In the genomic region with DNA sequence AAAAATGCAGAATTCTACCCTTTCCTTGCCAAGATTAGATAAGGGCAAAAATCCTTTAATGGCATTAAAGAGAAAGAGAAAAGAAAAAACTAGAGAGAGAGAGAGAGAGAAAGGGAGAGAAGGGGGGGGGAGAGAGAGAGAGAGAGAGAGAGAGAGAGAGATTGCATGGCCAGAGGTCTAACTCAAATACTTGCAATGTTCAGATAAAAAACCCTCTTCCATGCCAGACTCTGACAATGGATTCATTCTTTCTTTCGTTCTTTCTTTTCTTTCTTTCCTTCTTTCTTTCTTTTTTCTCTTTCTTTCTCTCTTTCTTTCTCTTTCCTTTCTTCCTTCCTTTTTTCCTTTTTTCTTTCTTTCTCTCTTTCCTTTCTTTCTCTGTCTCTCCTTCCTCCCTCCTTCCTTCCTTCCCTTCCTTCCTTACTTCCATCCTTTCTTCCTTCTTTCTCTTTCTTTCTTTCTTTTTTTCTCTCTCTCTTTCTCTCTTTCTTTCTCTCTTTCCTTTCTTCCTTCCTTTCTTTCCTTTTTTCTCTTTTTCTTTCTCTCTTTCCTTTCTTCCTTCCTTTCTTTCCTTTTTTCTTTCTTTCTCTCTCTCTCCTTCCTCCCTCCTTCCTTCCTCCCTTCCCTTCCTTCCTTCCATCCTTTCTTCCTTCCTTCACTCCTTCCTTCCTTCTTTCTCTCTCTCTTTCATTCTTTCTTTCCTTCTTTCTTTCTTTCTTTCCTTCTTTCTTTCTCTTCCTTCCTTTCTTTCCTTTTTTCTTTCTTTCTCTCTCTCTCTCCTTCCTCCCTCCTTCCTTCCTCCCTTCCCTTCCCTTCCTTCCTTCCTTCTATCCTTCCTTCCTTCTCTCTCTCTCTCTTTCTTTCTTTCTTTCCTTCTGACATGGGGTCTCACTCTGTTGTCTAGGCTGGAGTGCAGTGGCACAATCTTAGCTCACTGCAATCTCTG, we compare ENCODE assay signal across 2 cellular contexts.
TF ChIP-seq lines count a peak whose summit lies in the region.

No MANE protein-coding gene starts in this region.

TF ChIP-seq in HEK293, 187 proteins besides CTCF, POLR2A, EP300 and RAD21:
- TF ChIP-seq ZNF596 (tag by site-specific recombination; IDR thresholded peaks at IDR 0.05): peak; percentile 92
- TF ChIP-seq GLIS2 (tag by site-specific recombination; IDR thresholded peaks at IDR 0.05): no peak
- TF ChIP-seq ZNF670 (tag by site-specific recombination; IDR thresholded peaks at IDR 0.05; ENCODE audit: low read depth): no peak; the same call in 1 of the 2 replicates
- peak; percentile 27; the same call in 1 of the 2 replicates for TF ChIP-seq ZNF114 (tag by site-specific recombination; IDR thresholded peaks at IDR 0.05)
- TF ChIP-seq ZNF37A (tag by site-specific recombination; IDR thresholded peaks at IDR 0.05): no peak
- peak; percentile 97 for TF ChIP-seq PRDM1 (tag by site-specific recombination; IDR thresholded peaks at IDR 0.05)
- TF ChIP-seq ZNF776 (tag by site-specific recombination; IDR thresholded peaks at IDR 0.05; ENCODE audit: borderline replicate concordance): no peak
- TF ChIP-seq ZSCAN18 (tag by site-specific recombination; IDR thresholded peaks at IDR 0.05): no peak
- no peak for TF ChIP-seq YY1 (tag by site-specific recombination; IDR thresholded peaks at IDR 0.05)
- TF ChIP-seq ZNF530 (tag by site-specific recombination; IDR thresholded peaks at IDR 0.05; ENCODE audit: low read depth): no peak
- TF ChIP-seq ZNF704 (tag by site-specific recombination; IDR thresholded peaks at IDR 0.05): no peak
- no peak for TF ChIP-seq HOXA7 (CRISPR knock-in tag; IDR thresholded peaks at IDR 0.05; ENCODE audit: borderline replicate concordance)
- no peak for TF ChIP-seq ZNF19 (tag by site-specific recombination; IDR thresholded peaks at IDR 0.05; ENCODE audit: low read depth)
- no peak for TF ChIP-seq ZNF449 (tag by site-specific recombination; IDR thresholded peaks at IDR 0.05)
- TF ChIP-seq ZNF785 (tag by site-specific recombination; IDR thresholded peaks at IDR 0.05): peak; percentile 21; the same call in 1 of the 2 replicates
- TF ChIP-seq ZNF184 (tag by site-specific recombination; IDR thresholded peaks at IDR 0.05): no peak
- peak; percentile 99 for TF ChIP-seq ZNF366 (tag by site-specific recombination; conservative IDR thresholded peaks at IDR 0.05)
- no peak for TF ChIP-seq ZNF76 (tag by site-specific recombination; IDR thresholded peaks at IDR 0.05; ENCODE audit: borderline replicate concordance, low read depth)

TF ChIP-seq in K562, 482 proteins besides CTCF, POLR2A, EP300 and RAD21:
- TF ChIP-seq ZBTB2 (IDR thresholded peaks at IDR 0.05): 0 out of 2 replicates have a peak, but pooled peaks have one; percentile 40
- 0 out of 2 replicates have a peak, but pooled peaks have one; percentile 6 for TF ChIP-seq THRB (CRISPR knock-in tag; conservative IDR thresholded peaks at IDR 0.05)
- peak; percentile 50; the same call in 1 of the 2 replicates for TF ChIP-seq MTA1 (IDR thresholded peaks at IDR 0.05; ENCODE audit: borderline replicate concordance)
- TF ChIP-seq, protein P1, sequence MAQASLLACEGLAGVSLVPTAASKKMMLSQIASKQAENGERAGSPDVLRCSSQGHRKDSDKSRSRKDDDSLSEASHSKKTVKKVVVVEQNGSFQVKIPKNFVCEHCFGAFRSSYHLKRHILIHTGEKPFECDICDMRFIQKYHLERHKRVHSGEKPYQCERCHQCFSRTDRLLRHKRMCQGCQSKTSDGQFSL (CRISPR knock-in tag; IDR thresholded peaks at IDR 0.05): no peak
- TF ChIP-seq, protein P1 (tag; IDR thresholded peaks at IDR 0.05): 0 out of 4 replicates have a peak, but pooled peaks of 1 of the 2 experiments have one; percentile 22
- peak; percentile 4; the same call in 1 of the 2 replicates for TF ChIP-seq OTX1 (CRISPR knock-in tag; IDR thresholded peaks at IDR 0.05)
- no peak for TF ChIP-seq MTA3 (IDR thresholded peaks at IDR 0.05; ENCODE audit: borderline replicate concordance)
- peak; percentile 100 for TF ChIP-seq ZNF512 (tag; IDR thresholded peaks at IDR 0.05)
- TF ChIP-seq U2AF1 (optimal IDR thresholded peaks at IDR 0.05; ENCODE audit: low read depth, low read length): peak; percentile 53
- peak; percentile 14; the same call in 1 of the 2 replicates for TF ChIP-seq HINFP (tag; conservative IDR thresholded peaks at IDR 0.05; ENCODE audit: low read depth)
- no peak for TF ChIP-seq CXXC5 (CRISPR knock-in tag; IDR thresholded peaks at IDR 0.05)
TF ChIP-seq in K562: peak in this region for 8.
